ENCODE assay signal across 20 cellular contexts in genomic region chr19:3613765-3614661, GRCh38. TPM values are rescaled to one million over a fixed set of nuclear protein-coding genes. Genes with fewer than 3 reads are reported as not detected.
DNase-seq lines count a peak whose midpoint lies in the region; ATAC-seq and TF ChIP-seq lines count a peak whose summit lies in the region.
"Had no signal": no experiment of that assay in that cellular context is flagged by ENCODE, and none has a peak within 500 bp of the region (broad histone marks: within the 10 kb centered on the region; RNA-seq: fewer than 3 reads in every experiment).

No MANE protein-coding gene starts in this region.

- H3K27me3 ChIP-seq in RWPE2 (ENCODE audit: insufficient read depth, poor library complexity, severe bottlenecking), result no peaks in the 10 kb centered on the region
- H3K27me3 ChIP-seq: SJCRH30 had no signal

- H3K36me3 ChIP-seq in RWPE2 (ENCODE audit: low read depth), result peaks cover 8% of the 10 kb centered on the region

- no peak for TF ChIP-seq CTCF in RWPE2 (IDR thresholded peaks at IDR 0.05; ENCODE audit: poor library complexity, severe bottlenecking)

- no peak overlapping the region for H3K4me3 Mint-ChIP-seq in stimulated activated naive CD8-positive, alpha-beta T cell treated with anti-CD3 and anti-CD28 coated beads, Interleukin-15, amount 100 ng/mL, for 72 hours
- H3K4me3 Mint-ChIP-seq: H9 had no signal

- H3K9me3 Mint-ChIP-seq in stimulated activated naive CD8-positive, alpha-beta T cell treated with anti-CD3 and anti-CD28 coated beads, Interleukin-15, amount 100 ng/mL, for 72 hours, result no peaks in the 10 kb centered on the region
- H3K9me3 Mint-ChIP-seq: H9 had no signal

- H3K27me3 Mint-ChIP-seq in stimulated activated naive CD8-positive, alpha-beta T cell treated with anti-CD3 and anti-CD28 coated beads, Interleukin-15, amount 100 ng/mL, for 72 hours, result no peaks in the 10 kb centered on the region

- no peak for DNase-seq in stimulated activated naive CD8-positive, alpha-beta T cell treated with anti-CD3 and anti-CD28 coated beads, Interleukin-15, amount 100 ng/mL, for 72 hours
- no peak for DNase-seq in stimulated activated naive CD8-positive, alpha-beta T cell treated with anti-CD3 and anti-CD28 coated beads, Interleukin-15, Interleukin-2, amounts not matched to agents 100 U/mL and 50 U/mL, for 24 hours
- DNase-seq in RWPE2 (ENCODE audit: low spot score) (peak; percentile 56), left kidney (ENCODE audit: low read depth, low spot score) (peak; percentile 49), AG08396 (ENCODE audit: low spot score) (no peak)
- DNase-seq: ACHN; Caco-2; DMS153; H9; KBM-7; MV-4-11; NCI-H1436 treated with DMSO at 0.1 percent for 48 hours; NCI-H2029 treated with DMSO at 0.1 percent for 48 hours; NCI-H2227 treated with DMSO at 0.1 percent for 48 hours; NCI-H526; NK-92 treated with Interleukin-12 subunit alpha and Interleukin-12 subunit beta, amount 100 ng/mL, for 24 hours; SJCRH30 had no signal

- H3K9me3 ChIP-seq in RWPE2 (ENCODE audit: severe bottlenecking), result no peaks in the 10 kb centered on the region
- H3K9me3 ChIP-seq: Caco-2, SJCRH30 had no signal

- no peak overlapping the region for H3K4me3 ChIP-seq in RWPE2 (ENCODE audit: severe bottlenecking)
- H3K4me3 ChIP-seq: SJCRH30 had no signal

- no peak overlapping the region for H3K27ac Mint-ChIP-seq in stimulated activated naive CD8-positive, alpha-beta T cell treated with anti-CD3 and anti-CD28 coated beads, Interleukin-15, amount 100 ng/mL, for 72 hours
- H3K27ac Mint-ChIP-seq: H9 had no signal

- ATAC-seq in stimulated activated naive CD8-positive, alpha-beta T cell treated with anti-CD3 and anti-CD28 coated beads, Interleukin-15, amount 100 ng/mL, for 72 hours, result peak; percentile 13
- no peak for ATAC-seq in stimulated activated naive CD8-positive, alpha-beta T cell treated with anti-CD3 and anti-CD28 coated beads, Interleukin-15, Interleukin-2, amounts not matched to agents 100 U/mL and 50 U/mL, for 24 hours
- ATAC-seq in RWPE2 (ENCODE audit: low read depth) (no peak), esophagus mucosa (no peak), GM21737 (IDR thresholded peaks at IDR 0.05; ENCODE audit: unreplicated experiment) (no peak)

- peaks cover 16% of the 10 kb centered on the region for H3K4me1 Mint-ChIP-seq in stimulated activated naive CD8-positive, alpha-beta T cell treated with anti-CD3 and anti-CD28 coated beads, Interleukin-15, amount 100 ng/mL, for 72 hours
- H3K4me1 Mint-ChIP-seq: H9 had no signal

- H3K4me1 ChIP-seq in RWPE2 (ENCODE audit: insufficient read depth, poor library complexity, severe bottlenecking), result no peaks in the 10 kb centered on the region
- H3K4me1 ChIP-seq: Caco-2, SJCRH30 had no signal

- no peak overlapping the region for H3K27ac ChIP-seq in RWPE2 (ENCODE audit: poor library complexity, severe bottlenecking)
- H3K27ac ChIP-seq: SJCRH30 had no signal

RNA-seq across cellular contexts. Expression of gene TBXA2R, which starts 7.3 kb away (rescaled TPM):
- 0.64 TPM for total RNA-seq in esophagus mucosa
- total RNA-seq: OCI-LY7 had no signal

RNA-seq across cellular contexts. Expression of gene CACTIN, which starts 12.6 kb away (rescaled TPM):
- total RNA-seq in esophagus mucosa, result 10.5 TPM

RNA-seq across cellular contexts. Expression of gene GIPC3, which starts 28.7 kb away (rescaled TPM):
- 0.28 TPM for total RNA-seq in esophagus mucosa
- total RNA-seq: Caco-2, OCI-LY7 had no signal

RNA-seq across cellular contexts. Expression of gene HMG20B, which starts 41.3 kb away (rescaled TPM):
- total RNA-seq in esophagus mucosa, result 36.6 TPM

RNA-seq across cellular contexts. Expression of gene MFSD12, which starts 56.6 kb away (rescaled TPM):
- 25.7 TPM for total RNA-seq in esophagus mucosa

Comparison
In these comparisons a context has a peak if more than half of its experiments do, and no peak if none do; other contexts are left out.
1. DNase-seq: peak in RWPE2 (single experiment) and left kidney (single experiment); none in stimulated activated naive CD8-positive, alpha-beta T cell treated with anti-CD3 and anti-CD28 coated beads, Interleukin-15, amount 100 ng/mL, for 72 hours (0 of 2), stimulated activated naive CD8-positive, alpha-beta T cell treated with anti-CD3 and anti-CD28 coated beads, Interleukin-15, Interleukin-2, amounts not matched to agents 100 U/mL and 50 U/mL, for 24 hours (single experiment) and AG08396 (single experiment).